16 cellular contexts compared by ENCODE assay signal in genomic region chr1:6832789-6833188, GRCh38. TPM values are rescaled to one million over a fixed set of nuclear protein-coding genes. Genes with fewer than 3 reads are reported as not detected.
DNase-seq lines count a peak whose midpoint lies in the region; ATAC-seq, FAIRE-seq and TF ChIP-seq lines count a peak whose summit lies in the region.
"Had no signal": no experiment of that assay in that cellular context is flagged by ENCODE, and none has a peak within 500 bp of the region (broad histone marks: within the 10 kb centered on the region; RNA-seq: fewer than 3 reads in every experiment).

No MANE protein-coding gene starts in this region.

- in situ Hi-C loops in GM12878 (cut with MboI): no loop called here
- in situ Hi-C loops in gastrocnemius medialis (cut with MboI; ENCODE audit: low sequenced_read_pairs in 4 of 4): no loop called here

- RAD21 ChIA-PET in GM12878 (lab: Charles Lee; ENCODE audit: unreplicated experiment): interaction anchor here (1.1 kb wide), 1 partner anchor 45 kb away, joined by 3 read pairs; no protein-coding TSS in a partner anchor

- no peak for DNase-seq in GM18507 (ENCODE audit: extremely low spot score, insufficient read length, low read depth)
- peak; percentile 27 to 71 for DNase-seq in NCI-H2081 (lab: John Stamatoyannopoulos, UW)
- DNase-seq in GM12878 (ENCODE audit: low read depth, low spot score): no peak
- peak in 1 of 2 donors; percentile 26 for DNase-seq in gastrocnemius medialis
- DNase-seq in SJCRH30: no peak
- no peak for DNase-seq in GM10248 (ENCODE audit: extremely low spot score)
- DNase-seq: activated CD4-positive, alpha-beta T cell treated with anti-CD3 and anti-CD28 coated beads for 48 hours; activated naive CD8-positive, alpha-beta T cell treated with anti-CD3 and anti-CD28 coated beads, Interleukin-2, amount 50 U/mL, for 24 hours; activated T-cell treated with anti-CD3 and anti-CD28 coated beads, Interleukin-2, amount 50 U/mL, for 4 hours; BE2C; cerebellar nuclear complex; T1000 had no signal

- POLR2A ChIA-PET in GM12878 (lab: Charles Lee): interaction anchor here (2.1 kb wide), 1 partner anchor 11 kb away, joined by 5 read pairs; no protein-coding TSS in a partner anchor
- POLR2A ChIA-PET in GM10248 (lab: Yijun Ruan, JAX): no interaction called here

- TF ChIP-seq POLR2A in GM12878 (IDR thresholded peaks at IDR 0.05; ENCODE audit: low read depth, low read length): no peak
- no peak for TF ChIP-seq POLR2A in gastrocnemius medialis (IDR thresholded peaks at IDR 0.05)

- SMC1A ChIA-PET in GM12878 (lab: Charles Lee; ENCODE audit: uncharacterized antibody, unreplicated experiment): interaction anchor here (0.9 to 4.5 kb wide), 9 partner anchors 9 to 56 kb away, joined by 3 to 26 read pairs (median 3); no protein-coding TSS in a partner anchor

- TF ChIP-seq CTCF in GM12878 (IDR thresholded peaks at IDR 0.05 in 2 of 3, conservative IDR thresholded peaks at IDR 0.05 in 1 of 3; ENCODE audit: control insufficient read depth in 2 of 3, extremely low read depth in 1 of 3, insufficient read depth in 1 of 3, low read depth in 3 of 3, low read length in 3 of 3): no peak
- TF ChIP-seq CTCF in gastrocnemius medialis (IDR thresholded peaks at IDR 0.05 in 4 of 5, conservative IDR thresholded peaks at IDR 0.05 in 1 of 5): no peak
- TF ChIP-seq CTCF in GM10248 (IDR thresholded peaks at IDR 0.05; ENCODE audit: control extremely low read depth, extremely low read depth, low read depth, missing control alignments): no peak

- H3K79me2 ChIP-seq in GM12878 (ENCODE audit: control insufficient read depth, insufficient read depth, low read length): no peaks in the 10 kb centered on the region; the same call in none of the 2 replicates

- H3K9me3 ChIP-seq in GM12878 (replicated peaks; ENCODE audit: control insufficient read depth, insufficient read depth, low read length) (no peaks in the 10 kb centered on the region), gastrocnemius medialis (no peaks in the 10 kb centered on the region), SJCRH30 (replicated peaks) (no peaks in the 10 kb centered on the region)
- H3K9me3 ChIP-seq: BE2C, gastroesophageal sphincter had no signal

- H3K4me1 ChIP-seq in GM12878 (ENCODE audit: control insufficient read depth, insufficient read depth, low read length) (peaks cover 2% of the 10 kb centered on the region; the same call in 1 of the 2 replicates), gastrocnemius medialis (peaks cover 29 to 32% of the 10 kb centered on the region in 2 donors), SJCRH30 (no peaks in the 10 kb centered on the region)
- H3K4me1 ChIP-seq: BE2C had no signal

- 53% methylated on average over 2 of the region's 2 CpGs for WGBS in GM12878 (ENCODE audit: insufficient coverage, insufficient replicate concordance, low lambda C conversion rate, missing lambda C conversion rate)

- no peak for TF ChIP-seq EP300 in GM12878 (IDR thresholded peaks at IDR 0.05; ENCODE audit: borderline replicate concordance in 1 of 2, control insufficient read depth in 1 of 2, low read depth in 2 of 2, low read length in 2 of 2)

- no peaks in the 10 kb centered on the region for H3K27me3 ChIP-seq in GM12878 (replicated peaks in 1 of 2; ENCODE audit: control insufficient read depth in 2 of 2, insufficient read depth in 2 of 2, low read length in 1 of 2)
- H3K27me3 ChIP-seq in gastrocnemius medialis: no peaks in the 10 kb centered on the region
- H3K27me3 ChIP-seq in SJCRH30: no peaks in the 10 kb centered on the region
- H3K27me3 ChIP-seq: BE2C, gastroesophageal sphincter had no signal

- TSS peak; percentile 10 for BruUV-seq in GM12878 (replicated peaks; lab: Mats Ljungman, UMichigan)

- H3K36me3 ChIP-seq in GM12878 (ENCODE audit: control insufficient read depth in 2 of 2, insufficient read depth in 2 of 2, low read length in 1 of 2) (no peaks in the 10 kb centered on the region; a peak in 1 of 4 replicates), gastrocnemius medialis (no peaks in the 10 kb centered on the region), SJCRH30 (peaks cover 24% of the 10 kb centered on the region)
- H3K36me3 ChIP-seq: BE2C had no signal

- H3K4me2 ChIP-seq in GM12878 (ENCODE audit: control insufficient read depth, insufficient read depth): no peak overlapping the region

- H4K20me1 ChIP-seq in GM12878 (ENCODE audit: control insufficient read depth, insufficient read depth): no peaks in the 10 kb centered on the region

- FAIRE-seq in GM18507 (lab: Jason Lieb, UNC): peak; percentile 35
- no peak for FAIRE-seq in GM12878 (lab: Jason Lieb, UNC)
- FAIRE-seq: endothelial cell of umbilical vein, GM12892 had no signal

- H3K9ac ChIP-seq in GM12878 (ENCODE audit: control insufficient read depth, insufficient read depth, low read length): no peak overlapping the region

- H2AFZ ChIP-seq in GM12878 (ENCODE audit: control insufficient read depth, low read depth, low read length): no peak overlapping the region

- H3K4me3 ChIP-seq in GM12878: 0 out of 2 replicates have a peak overlapping the region, but pooled peaks have one; percentile 4
- H3K4me3 ChIP-seq in gastrocnemius medialis: no peak overlapping the region
- no peak overlapping the region for H3K4me3 ChIP-seq in SJCRH30
- H3K4me3 ChIP-seq: gastroesophageal sphincter had no signal

- no peak for TF ChIP-seq RAD21 in GM12878 (IDR thresholded peaks at IDR 0.05; ENCODE audit: insufficient read depth, low read depth, low read length)

- no peak overlapping the region for H3K27ac ChIP-seq in GM12878 (ENCODE audit: control insufficient read depth, insufficient read depth)
- H3K27ac ChIP-seq in gastrocnemius medialis: peak overlapping the region; percentile 16 to 72 (median 51)
- H3K27ac ChIP-seq in SJCRH30: no peak overlapping the region
- H3K27ac ChIP-seq: gastroesophageal sphincter had no signal

- ATAC-seq in GM12878 (peak; percentile 75), gastrocnemius medialis (peak; percentile 79 to 83), HG02571 (IDR thresholded peaks at IDR 0.05; ENCODE audit: unreplicated experiment) (no peak)
- ATAC-seq: activated naive CD8-positive, alpha-beta T cell treated with anti-CD3 and anti-CD28 coated beads, Interleukin-2, amount 50 U/mL, for 24 hours; activated T-cell treated with anti-CD3 and anti-CD28 coated beads, Interleukin-2, amount 50 U/mL, for 4 hours; gastroesophageal sphincter had no signal

- CTCF ChIA-PET in GM12878 (lab: Yijun Ruan, JAX) (interaction anchor here (0.9 to 1.8 kb wide), 4 partner anchors 11 to 36 kb away, joined by 3 to 4 read pairs (median 4); no protein-coding TSS in a partner anchor), GM10248 (lab: Yijun Ruan, JAX) (interaction anchor here (1.1 kb wide), 1 partner anchor 66 kb away, joined by 3 read pairs; no protein-coding TSS in a partner anchor)

- intact Hi-C loops in GM12878 (cut with micrococcal nuclease; ENCODE audit: unreplicated experiment): no loop called here
- intact Hi-C loops in gastrocnemius medialis (cut with DNase I; ENCODE audit: low total_unique reads): loop anchor here (5.0 kb wide), 1 partner anchor 40 kb away; no protein-coding TSS in a partner anchor

TF ChIP-seq in GM12878, 131 proteins besides CTCF, POLR2A, EP300 and RAD21 (continues in another document):
- TF ChIP-seq NRF1 (conservative IDR thresholded peaks at IDR 0.05; ENCODE audit: low read depth, low read length) (no peak), WRNIP1 (IDR thresholded peaks at IDR 0.05; ENCODE audit: borderline replicate concordance, low read depth, low read length) (no peak), ELK1 (IDR thresholded peaks at IDR 0.05; ENCODE audit: low read depth, low read length) (no peak), USF1 (IDR thresholded peaks at IDR 0.05; ENCODE audit: borderline replicate concordance, extremely low read length, insufficient read depth, low read depth, low read length) (no peak), CBFB (IDR thresholded peaks at IDR 0.05; ENCODE audit: low read depth) (no peak), MYC (IDR thresholded peaks at IDR 0.05; ENCODE audit: insufficient read depth, insufficient read length, insufficient replicate concordance, low read length, severe bottlenecking) (no peak), GABPA (IDR thresholded peaks at IDR 0.05; ENCODE audit: low read depth) (no peak), YY1 (IDR thresholded peaks at IDR 0.05; ENCODE audit: low read depth, low read length) (no peak)

RNA-seq across cellular contexts. Expression of gene CAMTA1, which starts 47.5 kb away (rescaled TPM):
- total RNA-seq in GM12878 (2013; cell fraction: nucleolus; rRNA removed): 66.6 and 69.6 TPM in 2 replicates
- total RNA-seq in GM12878 (2014; rRNA removed): 37.7 and 48.9 TPM in 2 replicates
- total RNA-seq in GM12878 (2014; rRNA removed; fragmentation: Illumina TruSeq; extraction: Trizol): 53.4 and 64.4 TPM in 2 replicates
- 51.0 and 63.4 TPM in 2 replicates for total RNA-seq in GM12878 (2021)
- polyA plus RNA-seq in GM12878 (2011; ENCODE audit: low read depth): 120 TPM
- polyA plus RNA-seq in GM12878 (2011; rRNA removed): 50.4 and 64.6 TPM in 2 replicates
- polyA plus RNA-seq in GM12878 (2011; cell fraction: cytosol; rRNA removed): 29.1 and 44.4 TPM in 2 replicates
- polyA plus RNA-seq in GM12878 (2011; cell fraction: nucleus; rRNA removed): 22.2 and 24.4 TPM in 2 replicates
- polyA plus RNA-seq in GM12878 (2012): 53.8 and 56.6 TPM in 2 replicates
- 112 and 126 TPM in 2 replicates for polyA plus RNA-seq in GM12878 (2014; fragmentation: Illumina TruSeq; extraction: Trizol)
- 10 to 100 TPM; 82.2 to 93.0 TPM for polyA plus RNA-seq in GM12878 (2014; fragmentation: Nextera tagmentation; extraction: Ambion mirVana)
- 61.1 and 70.7 TPM in 2 replicates for polyA plus RNA-seq in GM12878 (2014; rRNA removed)
- 100 to 1,000 TPM; 133 to 148 TPM for polyA plus RNA-seq in GM12878 (2016; fragmentation: Nextera tagmentation; extraction: Ambion mirVana)
- polyA minus RNA-seq in GM12878 (2011; rRNA and poly(A)+ RNA removed): 18.4 and 20.0 TPM in 2 replicates
- 12.0 and 15.2 TPM in 2 replicates for polyA minus RNA-seq in GM12878 (2011; cell fraction: cytosol; rRNA and poly(A)+ RNA removed)
- polyA minus RNA-seq in GM12878 (2011; cell fraction: nucleus; rRNA and poly(A)+ RNA removed): 12.5 and 26.1 TPM in 2 replicates
- total RNA-seq in gastrocnemius medialis: 100 to 1,000 TPM in 1 of 4 donors, 10 to 100 TPM in 3; 60.5 to 113 (median 70.4) TPM
- total RNA-seq in SJCRH30 (2014; rRNA removed; shearing (Covaris generic)): 152 and 153 TPM in 2 replicates

Comparison
In these comparisons a context has a peak if more than half of its experiments do, and no peak if none do; other contexts are left out.
1. DNase-seq: peak in NCI-H2081 (2 of 2); none in GM18507 (single experiment), GM12878 (single experiment), SJCRH30 (0 of 2) and GM10248 (single experiment).
2. H3K27ac ChIP-seq: peak in gastrocnemius medialis (4 of 4); none in GM12878 (single experiment) and SJCRH30 (single experiment).